1 cellular context compared by ENCODE assay signal in genomic region chr16:85062303-85062702, GRCh38.
TF ChIP-seq lines count a peak whose summit lies in the region.

No MANE protein-coding gene starts in this region.

TF ChIP-seq in GM23338, 12 proteins besides CTCF, POLR2A, EP300 and RAD21:
- TF ChIP-seq ZNF462 (CRISPR knock-in tag; IDR thresholded peaks at IDR 0.05) (no peak), ZNF331 (CRISPR knock-in tag; IDR thresholded peaks at IDR 0.05; ENCODE audit: low read depth) (no peak), REST (IDR thresholded peaks at IDR 0.05; ENCODE audit: unreplicated experiment) (no peak), NANOG (IDR thresholded peaks at IDR 0.05; ENCODE audit: borderline replicate concordance) (no peak), POLR2AphosphoS5 (IDR thresholded peaks at IDR 0.05; ENCODE audit: low read depth) (no peak), CREB1 (CRISPR knock-in tag; IDR thresholded peaks at IDR 0.05; ENCODE audit: low read depth) (no peak), STAT1 (IDR thresholded peaks at IDR 0.05; ENCODE audit: unreplicated experiment) (no peak), EZH2 (IDR thresholded peaks at IDR 0.05; ENCODE audit: low read depth, unreplicated experiment) (no peak), JUNB (IDR thresholded peaks at IDR 0.05; ENCODE audit: unreplicated experiment) (no peak), ZNF114 (CRISPR knock-in tag; IDR thresholded peaks at IDR 0.05) (no peak), EZH2phosphoT487 (IDR thresholded peaks at IDR 0.05; ENCODE audit: unreplicated experiment) (no peak)
- TF ChIP-seq, protein P1, sequence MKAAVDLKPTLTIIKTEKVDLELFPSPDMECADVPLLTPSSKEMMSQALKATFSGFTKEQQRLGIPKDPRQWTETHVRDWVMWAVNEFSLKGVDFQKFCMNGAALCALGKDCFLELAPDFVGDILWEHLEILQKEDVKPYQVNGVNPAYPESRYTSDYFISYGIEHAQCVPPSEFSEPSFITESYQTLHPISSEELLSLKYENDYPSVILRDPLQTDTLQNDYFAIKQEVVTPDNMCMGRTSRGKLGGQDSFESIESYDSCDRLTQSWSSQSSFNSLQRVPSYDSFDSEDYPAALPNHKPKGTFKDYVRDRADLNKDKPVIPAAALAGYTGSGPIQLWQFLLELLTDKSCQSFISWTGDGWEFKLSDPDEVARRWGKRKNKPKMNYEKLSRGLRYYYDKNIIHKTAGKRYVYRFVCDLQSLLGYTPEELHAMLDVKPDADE (IDR thresholded peaks at IDR 0.05): no peak
